In the genomic region with DNA sequence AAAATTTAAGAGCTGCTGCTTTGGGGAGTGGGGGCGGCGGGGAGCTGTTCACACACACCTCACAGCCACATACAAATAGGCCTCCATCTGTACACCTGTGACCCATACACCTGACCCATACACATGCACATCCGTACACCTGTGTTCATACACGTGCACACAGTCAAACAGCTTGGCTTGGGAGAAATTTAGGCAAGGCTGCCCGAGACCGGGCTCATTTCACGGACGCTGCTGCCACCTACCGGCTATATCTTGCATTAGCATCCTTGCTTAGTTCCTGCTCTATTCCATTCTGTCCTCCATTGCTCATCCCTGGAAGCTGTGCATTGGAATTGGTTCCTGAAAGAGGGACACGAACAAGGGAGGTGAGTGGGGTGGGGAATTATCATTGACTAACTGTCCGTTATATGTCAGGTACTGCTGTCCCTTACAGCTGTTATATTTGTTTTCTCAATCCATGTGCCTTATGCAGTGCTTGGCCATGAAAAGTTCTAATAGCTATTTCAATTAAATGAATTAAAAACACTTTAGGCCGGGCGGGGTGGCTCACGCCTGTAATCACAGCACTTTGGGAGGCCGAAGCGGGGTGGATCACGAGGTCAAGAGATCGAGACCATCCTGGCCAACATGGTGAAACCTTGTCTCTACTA, we compare ENCODE assay signal across 1 cellular context.
TF ChIP-seq lines count a peak whose summit lies in the region.

No MANE protein-coding gene starts in this region.

TF ChIP-seq in K562, 482 proteins besides CTCF, POLR2A, EP300 and RAD21 (continued from another document and continues in another):
- TF ChIP-seq ZBTB40 (IDR thresholded peaks at IDR 0.05) (no peak), ZBTB40 (CRISPR knock-in tag; IDR thresholded peaks at IDR 0.05) (no peak), RFX7 (CRISPR knock-in tag; IDR thresholded peaks at IDR 0.05) (no peak), PHF8 (IDR thresholded peaks at IDR 0.05; ENCODE audit: borderline replicate concordance, low read length) (no peak), CBX5 (IDR thresholded peaks at IDR 0.05; ENCODE audit: borderline replicate concordance, low read depth) (no peak), ZBTB8A (IDR thresholded peaks at IDR 0.05; ENCODE audit: partially characterized antibody) (no peak), CREBBP (IDR thresholded peaks at IDR 0.05; ENCODE audit: low read depth, low read length) (no peak), KAT8 (IDR thresholded peaks at IDR 0.05; ENCODE audit: low read depth) (no peak), RB1 (IDR thresholded peaks at IDR 0.05; ENCODE audit: low read depth) (peak; percentile 70), ZNF830 (CRISPR knock-in tag; IDR thresholded peaks at IDR 0.05) (no peak), RBM34 (IDR thresholded peaks at IDR 0.05; ENCODE audit: borderline replicate concordance, insufficient read depth, low read length) (no peak), EZH2 (IDR thresholded peaks at IDR 0.05; ENCODE audit: borderline replicate concordance, low read depth, low read length) (no peak), SRSF7 (optimal IDR thresholded peaks at IDR 0.05; ENCODE audit: low read depth, low read length) (no peak), BCL6 (CRISPR knock-in tag; IDR thresholded peaks at IDR 0.05) (no peak), BMI1 (IDR thresholded peaks at IDR 0.05; ENCODE audit: low read length) (no peak), ZEB2 (IDR thresholded peaks at IDR 0.05) (peak; percentile 93), NCOA6 (IDR thresholded peaks at IDR 0.05) (no peak), ZNF354B (CRISPR knock-in tag; IDR thresholded peaks at IDR 0.05) (no peak), SMC3 (conservative IDR thresholded peaks at IDR 0.05; ENCODE audit: insufficient read depth, low read depth, low read length) (peak; percentile 93), ARNT (IDR thresholded peaks at IDR 0.05) (peak in 1 of 2 experiments; percentile 70; a peak in 1 of 4 replicates), RFX1 (IDR thresholded peaks at IDR 0.05) (no peak), ZKSCAN3 (CRISPR knock-in tag; IDR thresholded peaks at IDR 0.05) (no peak), ZNF274 (IDR thresholded peaks at IDR 0.05; ENCODE audit: borderline replicate concordance, low read depth, low read length) (no peak), VEZF1 (CRISPR knock-in tag; IDR thresholded peaks at IDR 0.05) (no peak), NCOA2 (IDR thresholded peaks at IDR 0.05; ENCODE audit: partially characterized antibody in 2 of 2) (no peak), ARID2 (IDR thresholded peaks at IDR 0.05) (peak; percentile 75), CCNT2 (IDR thresholded peaks at IDR 0.05; ENCODE audit: borderline replicate concordance, extremely low read depth, insufficient read length, low read depth, low read length) (no peak), TBP (optimal IDR thresholded peaks at IDR 0.05; ENCODE audit: low read depth, low read length) (peak; percentile 27), FOXO4 (CRISPR knock-in tag; IDR thresholded peaks at IDR 0.05) (no peak), IFI16 (CRISPR knock-in tag; IDR thresholded peaks at IDR 0.05) (no peak), ATF7 (IDR thresholded peaks at IDR 0.05) (peak; percentile 56), CREB1 (IDR thresholded peaks at IDR 0.05) (no peak), CREB1 (CRISPR knock-in tag; IDR thresholded peaks at IDR 0.05) (0 out of 2 replicates have a peak, but pooled peaks have one; percentile 30), HNRNPH1 (optimal IDR thresholded peaks at IDR 0.05; ENCODE audit: low read depth, low read length) (no peak), TEAD1 (CRISPR knock-in tag; IDR thresholded peaks at IDR 0.05) (peak in 1 of 2 experiments; percentile 73; a peak in 2 of 4 replicates), FOXA1 (IDR thresholded peaks at IDR 0.05; ENCODE audit: borderline replicate concordance) (no peak), POU5F1 (IDR thresholded peaks at IDR 0.05; ENCODE audit: borderline replicate concordance, low read depth, low read length, partially characterized antibody) (no peak), PPARD (CRISPR knock-in tag; IDR thresholded peaks at IDR 0.05) (no peak), ZNF253 (CRISPR knock-in tag; conservative IDR thresholded peaks at IDR 0.05) (no peak), HMGN3 (IDR thresholded peaks at IDR 0.05; ENCODE audit: borderline replicate concordance, extremely low read depth, insufficient read length, low read depth, low read length) (no peak), FOXK2 (conservative IDR thresholded peaks at IDR 0.05 in 1 of 2, IDR thresholded peaks at IDR 0.05 in 1 of 2; ENCODE audit: low read depth in 2 of 2) (0 out of 4 replicates have a peak, but pooled peaks of 1 of the 2 experiments have one; percentile 22), ZNF263 (CRISPR knock-in tag; IDR thresholded peaks at IDR 0.05; ENCODE audit: borderline replicate concordance) (no peak; the same call in 1 of the 2 replicates), ZMIZ1 (IDR thresholded peaks at IDR 0.05; ENCODE audit: low read depth in 2 of 2, low read length in 2 of 2) (peak in 1 of 2 experiments; percentile 67; a peak in 1 of 4 replicates), GTF3C2 (IDR thresholded peaks at IDR 0.05; ENCODE audit: borderline replicate concordance, extremely low read depth, insufficient read length) (no peak), IRF2 (CRISPR knock-in tag; IDR thresholded peaks at IDR 0.05) (no peak)
- TF ChIP-seq, protein P1, sequence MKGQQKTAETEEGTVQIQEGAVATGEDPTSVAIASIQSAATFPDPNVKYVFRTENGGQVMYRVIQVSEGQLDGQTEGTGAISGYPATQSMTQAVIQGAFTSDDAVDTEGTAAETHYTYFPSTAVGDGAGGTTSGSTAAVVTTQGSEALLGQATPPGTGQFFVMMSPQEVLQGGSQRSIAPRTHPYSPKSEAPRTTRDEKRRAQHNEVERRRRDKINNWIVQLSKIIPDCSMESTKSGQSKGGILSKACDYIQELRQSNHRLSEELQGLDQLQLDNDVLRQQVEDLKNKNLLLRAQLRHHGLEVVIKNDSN (CRISPR knock-in tag; IDR thresholded peaks at IDR 0.05), result 0 out of 2 replicates have a peak, but pooled peaks have one; percentile 46
